In the genomic region with DNA sequence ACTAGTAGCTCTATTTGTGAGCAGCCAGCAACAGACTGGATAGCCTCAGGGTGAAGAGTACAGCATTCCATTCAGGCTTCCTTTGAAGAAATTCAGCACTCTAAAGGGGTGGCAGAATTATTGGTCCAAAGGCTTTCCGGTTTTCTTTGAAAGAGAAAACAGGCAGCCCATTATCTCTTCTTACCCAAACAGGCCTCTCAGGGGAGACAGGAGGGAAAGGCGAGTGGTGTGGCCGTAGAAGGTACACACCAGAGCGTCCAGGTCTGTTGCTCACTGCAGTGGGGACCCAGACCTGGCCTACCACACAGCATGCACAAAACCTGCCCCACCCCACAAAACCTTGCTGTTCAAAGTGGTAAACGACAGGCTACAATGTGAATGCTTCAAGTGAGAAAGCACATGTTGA, we compare ENCODE assay signal across 12 cellular contexts.
DNase-seq lines count a peak whose midpoint lies in the region; ATAC-seq and TF ChIP-seq lines count a peak whose summit lies in the region.
"Had no signal": no experiment of that assay in that cellular context is flagged by ENCODE, and none has a peak within 500 bp of the region (broad histone marks: within the 10 kb centered on the region; RNA-seq: fewer than 3 reads in every experiment).

No MANE protein-coding gene starts in this region.

- H3F3A ChIP-seq in SU-DHL-6 (ENCODE audit: insufficient read depth) = peaks cover 65% of the 10 kb centered on the region

- intact Hi-C loops in upper lobe of right lung (cut with DNase I) = no loop called here

- H3K9me3 ChIP-seq in SU-DHL-6 (ENCODE audit: insufficient read depth, low read length) = no peaks in the 10 kb centered on the region
- H3K9me3 ChIP-seq in upper lobe of right lung = no peaks in the 10 kb centered on the region

- H3K27ac ChIP-seq in SU-DHL-6 (ENCODE audit: low read depth, low read length) = peak overlapping the region; percentile 98
- H3K27ac ChIP-seq in upper lobe of right lung = peak overlapping the region; percentile 74

- no peak overlapping the region for H2AFZ ChIP-seq in SU-DHL-6 (ENCODE audit: low read depth, low read length, severe bottlenecking)

- TF ChIP-seq CTCF in SU-DHL-6 (IDR thresholded peaks at IDR 0.05; ENCODE audit: insufficient read depth, low read length, poor library complexity, severe bottlenecking) (no peak), upper lobe of right lung (IDR thresholded peaks at IDR 0.05) (no peak)

- no peaks in the 10 kb centered on the region for H4K20me1 ChIP-seq in SU-DHL-6 (ENCODE audit: low read depth, low read length)

- H3K36me3 ChIP-seq in SU-DHL-6 (ENCODE audit: low read length) = no peaks in the 10 kb centered on the region
- no peaks in the 10 kb centered on the region for H3K36me3 ChIP-seq in upper lobe of right lung

- H3K4me3 ChIP-seq in SU-DHL-6 (ENCODE audit: insufficient read depth, low read length, poor library complexity, severe bottlenecking) (no peak overlapping the region), upper lobe of right lung (no peak overlapping the region)

- H3K9me3 Mint-ChIP-seq in activated naive CD4-positive, alpha-beta T cell treated with anti-CD3 and anti-CD28 coated beads, Interleukin-2, amount 50 U/mL, for 72 hours = no peaks in the 10 kb centered on the region
- H3K9me3 Mint-ChIP-seq: naive thymus-derived CD8-positive, alpha-beta T cell; stimulated activated naive B cell treated with anti-CD40 and anti-IgM and Interleukin-4, amounts not matched to agents 10 μg/mL and 1 μg/mL and 100 μg/mL, for 72 hours had no signal

- DNase-seq in NCI-H748 (lab: John Stamatoyannopoulos, UW; ENCODE audit: unreplicated experiment) (peak; percentile 59), NCI-H748 treated with DMSO at 0.1 percent for 48 hours (lab: John Stamatoyannopoulos, UW) (no peak), left kidney (ENCODE audit: low read depth, low spot score) (peak; percentile 58), upper lobe of right lung (no peak)
- DNase-seq in NK-92 treated with Interleukin-12 subunit alpha and Interleukin-12 subunit beta, amount 100 ng/mL, for 24 hours (lab: John Stamatoyannopoulos, UW) = no peak
- no peak for DNase-seq in stimulated activated CD4-positive, alpha-beta T cell treated with anti-CD3 and anti-CD28 coated beads, Interleukin-2, amount 100 ng/mL, for 48 hours
- DNase-seq in activated naive CD4-positive, alpha-beta T cell treated with anti-CD3 and anti-CD28 coated beads, Interleukin-2, amount 50 U/mL, for 72 hours (ENCODE audit: low spot score in 2 of 2) = no peak
- DNase-seq: naive thymus-derived CD8-positive, alpha-beta T cell; NCI-H1694 treated with DMSO at 0.1 percent for 48 hours; stimulated activated naive B cell treated with anti-CD40 and anti-IgM and Interleukin-4, amounts not matched to agents 10 μg/mL and 1 μg/mL and 100 μg/mL, for 72 hours; T1000 had no signal

- H3K27me3 ChIP-seq in SU-DHL-6 (ENCODE audit: low read length) (no peaks in the 10 kb centered on the region), upper lobe of right lung (no peaks in the 10 kb centered on the region)

- no peaks in the 10 kb centered on the region for H3K9me2 ChIP-seq in SU-DHL-6 (replicated peaks; ENCODE audit: insufficient read depth, low read length)

- H3K4me1 ChIP-seq in upper lobe of right lung = peaks cover 68% of the 10 kb centered on the region

- peak overlapping the region; percentile 76 for H3K9ac ChIP-seq in SU-DHL-6 (ENCODE audit: low read length)

- peak overlapping the region; percentile 93 for H3K4me2 ChIP-seq in SU-DHL-6 (ENCODE audit: low read depth, low read length, poor library complexity, severe bottlenecking)

- no peak for ATAC-seq in upper lobe of right lung
- ATAC-seq in activated naive CD4-positive, alpha-beta T cell treated with anti-CD3 and anti-CD28 coated beads, Interleukin-2, amount 50 U/mL, for 72 hours = no peak
- ATAC-seq: naive thymus-derived CD8-positive, alpha-beta T cell; stimulated activated naive B cell treated with anti-CD40 and anti-IgM and Interleukin-4, amounts not matched to agents 10 μg/mL and 1 μg/mL and 100 μg/mL, for 72 hours had no signal

- no peaks in the 10 kb centered on the region for H3K36me3 Mint-ChIP-seq in activated naive CD4-positive, alpha-beta T cell treated with anti-CD3 and anti-CD28 coated beads, Interleukin-2, amount 50 U/mL, for 72 hours
- H3K36me3 Mint-ChIP-seq: naive thymus-derived CD8-positive, alpha-beta T cell; stimulated activated naive B cell treated with anti-CD40 and anti-IgM and Interleukin-4, amounts not matched to agents 10 μg/mL and 1 μg/mL and 100 μg/mL, for 72 hours had no signal

- H3K27ac Mint-ChIP-seq in activated naive CD4-positive, alpha-beta T cell treated with anti-CD3 and anti-CD28 coated beads, Interleukin-2, amount 50 U/mL, for 72 hours = no peak overlapping the region
- H3K27ac Mint-ChIP-seq: naive thymus-derived CD8-positive, alpha-beta T cell; stimulated activated naive B cell treated with anti-CD40 and anti-IgM and Interleukin-4, amounts not matched to agents 10 μg/mL and 1 μg/mL and 100 μg/mL, for 72 hours had no signal

- peaks cover 99% of the 10 kb centered on the region for H3K79me2 ChIP-seq in SU-DHL-6 (ENCODE audit: insufficient read depth, low read length)

Comparison
In these comparisons a context has a peak if more than half of its experiments do, and no peak if none do; other contexts are left out.
1. DNase-seq: peak in NCI-H748 (single experiment) and left kidney (single experiment); none in NCI-H748 treated with DMSO at 0.1 percent for 48 hours (single experiment), upper lobe of right lung (single experiment), NK-92 treated with Interleukin-12 subunit alpha and Interleukin-12 subunit beta, amount 100 ng/mL, for 24 hours (single experiment), stimulated activated CD4-positive, alpha-beta T cell treated with anti-CD3 and anti-CD28 coated beads, Interleukin-2, amount 100 ng/mL, for 48 hours (0 of 2) and activated naive CD4-positive, alpha-beta T cell treated with anti-CD3 and anti-CD28 coated beads, Interleukin-2, amount 50 U/mL, for 72 hours (0 of 2).